In the genomic region with DNA sequence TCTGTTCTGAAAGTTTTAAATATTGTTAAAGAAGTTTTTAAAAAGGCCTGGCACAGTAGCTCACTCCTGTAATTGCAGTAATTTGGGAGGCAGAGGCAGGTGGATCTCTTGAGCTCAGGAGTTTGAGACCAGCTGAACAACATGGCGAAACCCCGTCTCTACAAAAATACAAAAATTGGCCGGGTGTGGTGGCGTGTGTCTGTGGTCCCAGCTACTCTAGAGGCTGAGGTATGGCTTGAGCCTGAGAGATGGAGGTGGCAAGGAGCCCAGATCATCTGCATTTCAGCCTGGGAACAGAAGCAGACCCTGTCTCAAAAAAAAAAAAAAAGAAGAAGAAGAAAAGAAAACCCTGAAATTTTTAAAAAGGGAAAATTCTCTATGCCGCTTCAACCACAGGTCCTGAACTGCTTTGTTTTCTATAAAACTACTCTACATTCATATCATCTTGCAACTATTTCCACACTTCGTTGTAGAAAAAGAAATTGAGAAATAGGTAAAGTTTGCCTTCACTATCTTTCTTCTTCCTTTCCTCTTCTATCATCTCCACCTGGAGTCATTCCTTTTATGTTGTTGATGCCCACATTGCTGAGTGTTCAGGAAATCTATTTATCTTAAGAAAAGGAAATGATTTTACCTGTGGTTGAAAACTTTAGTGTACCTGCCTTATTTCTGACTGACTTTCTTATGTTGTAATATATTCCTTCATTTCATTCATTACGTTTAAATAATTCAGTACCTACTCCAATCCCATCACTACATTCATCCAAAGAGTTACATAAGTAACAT, we compare ENCODE assay signal across 1 cellular context.
TF ChIP-seq lines count a peak whose summit lies in the region.

No MANE protein-coding gene starts in this region.

TF ChIP-seq in SK-N-SH treated with all-trans-retinoic acid at 6 μM for 48 hours, 23 proteins besides CTCF, POLR2A, EP300 and RAD21 (continued from another document):
- TF ChIP-seq ARNTL (CRISPR knock-in tag; IDR thresholded peaks at IDR 0.05; ENCODE audit: borderline replicate concordance, low read depth), result no peak
- TF ChIP-seq, protein P1, sequence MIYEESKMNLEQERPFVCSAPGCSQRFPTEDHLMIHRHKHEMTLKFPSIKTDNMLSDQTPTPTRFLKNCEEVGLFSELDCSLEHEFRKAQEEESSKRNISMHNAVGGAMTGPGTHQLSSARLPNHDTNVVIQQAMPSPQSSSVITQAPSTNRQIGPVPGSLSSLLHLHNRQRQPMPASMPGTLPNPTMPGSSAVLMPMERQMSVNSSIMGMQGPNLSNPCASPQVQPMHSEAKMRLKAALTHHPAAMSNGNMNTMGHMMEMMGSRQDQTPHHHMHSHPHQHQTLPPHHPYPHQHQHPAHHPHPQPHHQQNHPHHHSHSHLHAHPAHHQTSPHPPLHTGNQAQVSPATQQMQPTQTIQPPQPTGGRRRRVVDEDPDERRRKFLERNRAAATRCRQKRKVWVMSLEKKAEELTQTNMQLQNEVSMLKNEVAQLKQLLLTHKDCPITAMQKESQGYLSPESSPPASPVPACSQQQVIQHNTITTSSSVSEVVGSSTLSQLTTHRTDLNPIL (CRISPR knock-in tag; IDR thresholded peaks at IDR 0.05; ENCODE audit: low read depth), result no peak
- no peak for TF ChIP-seq SNAI2 (CRISPR knock-in tag; IDR thresholded peaks at IDR 0.05)
- no peak for TF ChIP-seq RARB (CRISPR knock-in tag; IDR thresholded peaks at IDR 0.05)
- no peak for TF ChIP-seq GLIS3 (CRISPR knock-in tag; IDR thresholded peaks at IDR 0.05)
- no peak for TF ChIP-seq TSHZ2 (CRISPR knock-in tag; IDR thresholded peaks at IDR 0.05)
- TF ChIP-seq, protein P2, sequence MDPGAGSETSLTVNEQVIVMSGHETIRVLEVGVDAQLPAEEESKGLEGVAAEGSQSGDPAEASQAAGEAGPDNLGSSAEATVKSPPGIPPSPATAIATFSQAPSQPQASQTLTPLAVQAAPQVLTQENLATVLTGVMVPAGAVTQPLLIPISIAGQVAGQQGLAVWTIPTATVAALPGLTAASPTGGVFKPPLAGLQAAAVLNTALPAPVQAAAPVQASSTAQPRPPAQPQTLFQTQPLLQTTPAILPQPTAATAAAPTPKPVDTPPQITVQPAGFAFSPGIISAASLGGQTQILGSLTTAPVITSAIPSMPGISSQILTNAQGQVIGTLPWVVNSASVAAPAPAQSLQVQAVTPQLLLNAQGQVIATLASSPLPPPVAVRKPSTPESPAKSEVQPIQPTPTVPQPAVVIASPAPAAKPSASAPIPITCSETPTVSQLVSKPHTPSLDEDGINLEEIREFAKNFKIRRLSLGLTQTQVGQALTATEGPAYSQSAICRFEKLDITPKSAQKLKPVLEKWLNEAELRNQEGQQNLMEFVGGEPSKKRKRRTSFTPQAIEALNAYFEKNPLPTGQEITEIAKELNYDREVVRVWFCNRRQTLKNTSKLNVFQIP (CRISPR knock-in tag; IDR thresholded peaks at IDR 0.05; ENCODE audit: borderline replicate concordance, low read depth), result no peak
- TF ChIP-seq PPARA (CRISPR knock-in tag; IDR thresholded peaks at IDR 0.05; ENCODE audit: borderline replicate concordance), result no peak
- no peak for TF ChIP-seq ZFP3 (CRISPR knock-in tag; IDR thresholded peaks at IDR 0.05)
- no peak for TF ChIP-seq ZNF8 (CRISPR knock-in tag; IDR thresholded peaks at IDR 0.05)
- TF ChIP-seq CSDC2 (CRISPR knock-in tag; IDR thresholded peaks at IDR 0.05), result no peak
- no peak for TF ChIP-seq ISL1 (CRISPR knock-in tag; IDR thresholded peaks at IDR 0.05)
- TF ChIP-seq TCF4 (CRISPR knock-in tag; IDR thresholded peaks at IDR 0.05; ENCODE audit: borderline replicate concordance), result no peak
